In the genomic region with DNA sequence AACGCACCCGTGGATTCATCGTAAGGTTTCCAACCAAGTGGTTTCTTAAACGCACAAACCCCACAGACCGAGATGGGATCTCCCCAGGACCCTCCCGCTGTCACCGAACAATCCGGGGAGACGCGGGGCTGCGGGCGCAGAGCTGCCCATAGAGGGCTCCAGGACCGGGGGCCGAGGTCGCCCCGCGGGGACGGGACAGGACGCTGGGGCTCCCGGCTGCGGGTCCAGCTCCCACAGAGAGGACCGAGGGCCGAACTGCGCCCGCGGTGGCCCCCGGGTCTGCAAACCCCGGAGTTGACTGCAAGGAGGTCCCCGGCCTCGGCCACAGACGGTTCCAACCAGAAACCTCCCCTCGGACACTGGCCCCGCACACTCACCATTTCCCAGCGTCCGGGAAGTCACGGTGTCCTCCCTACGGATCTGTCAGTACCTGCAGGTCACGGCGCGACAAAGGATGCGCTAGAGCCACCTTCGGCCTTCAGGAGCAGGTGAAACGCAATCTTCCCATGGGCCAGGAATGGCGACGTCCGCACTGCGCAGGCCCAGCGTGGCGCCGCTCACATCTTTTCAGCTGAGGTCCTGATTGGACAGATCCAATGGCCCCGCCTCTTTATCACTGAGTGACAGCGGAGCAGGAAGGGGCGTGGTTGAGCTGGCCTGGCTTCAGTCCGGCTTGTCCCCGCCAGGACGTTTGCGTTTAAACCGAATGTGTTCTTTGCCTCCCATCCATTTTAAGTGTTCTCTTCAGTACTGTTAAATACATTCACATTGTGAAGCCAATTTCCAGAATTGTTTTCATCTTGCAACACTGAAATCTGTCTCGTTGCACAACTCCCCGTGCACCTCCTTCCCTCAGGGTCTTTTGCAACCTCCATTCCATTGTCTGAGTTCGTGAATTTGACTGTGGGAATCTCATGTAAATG, we compare ENCODE assay signal across 8 cellular contexts. TPM values are rescaled to one million over a fixed set of nuclear protein-coding genes. Genes with fewer than 3 reads are reported as not detected.
DNase-seq lines count a peak whose midpoint lies in the region; ATAC-seq and TF ChIP-seq lines count a peak whose summit lies in the region.

A gene (minus strand): TSS at position 534 of the 923 bp plus-strand sequence. CDS start 154 bp downstream, at position 380.

- peak; percentile 46; the same call in 1 of the 2 replicates for TF ChIP-seq CTCF in OCI-LY7 (conservative IDR thresholded peaks at IDR 0.05; ENCODE audit: low read length)

- H3K36me3 ChIP-seq in HUES48 (ENCODE audit: control insufficient read depth, insufficient read depth, low read length) (peaks cover 4% of the 10 kb centered on the region; the same call in 1 of the 2 replicates), OCI-LY7 (ENCODE audit: insufficient read depth, low read length) (peaks cover 36% of the 10 kb centered on the region), esophagus (ENCODE audit: control insufficient read depth in 2 of 2, insufficient read depth in 2 of 2, low read length in 1 of 2) (no peaks in the 10 kb centered on the region), mucosa of rectum (ENCODE audit: control insufficient read depth in 2 of 2, insufficient read depth in 2 of 2, low read length in 2 of 2) (peaks cover 0 to 2% of the 10 kb centered on the region in 2 donors)

- peaks cover 9% of the 10 kb centered on the region for H3K9me3 ChIP-seq in HUES48 (ENCODE audit: control insufficient read depth, insufficient read depth, low read length)
- peaks cover 10% of the 10 kb centered on the region; the same call in 1 of the 2 replicates for H3K9me3 ChIP-seq in OCI-LY7 (ENCODE audit: low read length)
- peaks cover 0 to 3% of the 10 kb centered on the region in 2 donors for H3K9me3 ChIP-seq in esophagus (ENCODE audit: control insufficient read depth in 2 of 2, insufficient read depth in 1 of 2, low read depth in 1 of 2, low read length in 1 of 2)
- H3K9me3 ChIP-seq in mucosa of rectum (ENCODE audit: control insufficient read depth in 2 of 2, low read length in 2 of 2) = peaks cover 3 to 7% of the 10 kb centered on the region in 2 donors

- 0 to 1% methylated on average over 57 to 61 of the region's 61 CpGs for WGBS in esophagus, 2 donors

- BruUV-seq in OCI-LY7 (replicated peaks; lab: Mats Ljungman, UMichigan) = TSS peak; percentile 77

- H3K9ac ChIP-seq in HUES48 (ENCODE audit: low read depth, low read length) (peak within 1 kb of the TSS; percentile 50), mucosa of rectum (ENCODE audit: low read depth in 1 of 2, low read length in 2 of 2) (peak within 1 kb of the TSS; percentile 82 to 95)

- peaks cover 39% of the 10 kb centered on the region for H3K79me2 ChIP-seq in OCI-LY7 (ENCODE audit: insufficient read depth, low read depth, low read length)

- H3K4me2 ChIP-seq in OCI-LY7 (ENCODE audit: low read length) = peak within 1 kb of the TSS; percentile 93

- H4K20me1 ChIP-seq in OCI-LY7 (ENCODE audit: insufficient read depth, low read length) = no peaks in the 10 kb centered on the region

- POLR2A ChIA-PET in OCI-LY7 (lab: Charles Lee) = interaction anchor here (0.5 to 2.2 kb wide), 6 partner anchors 29 to 128 kb away, joined by 3 to 7 read pairs (median 4); a partner anchor contains a TSS

- peak within 1 kb of the TSS; percentile 96 for H2AFZ ChIP-seq in OCI-LY7 (ENCODE audit: low read length)

- no peaks in the 10 kb centered on the region for H3K27me3 ChIP-seq in HUES48 (ENCODE audit: control insufficient read depth, insufficient read depth, low read length)
- no peaks in the 10 kb centered on the region for H3K27me3 ChIP-seq in esophagus (ENCODE audit: control insufficient read depth in 1 of 2, insufficient read depth in 2 of 2, low read length in 2 of 2)
- H3K27me3 ChIP-seq in mucosa of rectum (ENCODE audit: control insufficient read depth in 2 of 2, insufficient read depth in 2 of 2, low read length in 2 of 2) = no peaks in the 10 kb centered on the region

- DNase-seq in DMS 273 (lab: John Stamatoyannopoulos, UW; ENCODE audit: unreplicated experiment) (peak; percentile 98), OCI-LY7 (ENCODE audit: low spot score) (peak; percentile 98)
- DNase-seq in activated T-cell treated with anti-CD3 and anti-CD28 coated beads, Interleukin-2, amount 50 U/mL, for 1 hour = peak; percentile 88
- peak; percentile 83 to 84 for DNase-seq in stimulated activated CD8-positive, alpha-beta memory T cell treated with anti-CD3 and anti-CD28 coated beads, Interleukin-4, amount 100 ng/mL, for 4 hours (ENCODE audit: low read depth in 2 of 2, low spot score in 1 of 2)

- no peaks in the 10 kb centered on the region for H3K9me2 ChIP-seq in OCI-LY7 (ENCODE audit: insufficient read depth, low read length)

- H3K27ac ChIP-seq in HUES48 (ENCODE audit: low read depth, low read length) (peak within 1 kb of the TSS; percentile 52), OCI-LY7 (ENCODE audit: low read depth, low read length, poor library complexity, severe bottlenecking) (peak within 1 kb of the TSS; percentile 39), esophagus (ENCODE audit: low read depth in 2 of 2, low read length in 1 of 2) (peak within 1 kb of the TSS; percentile 65 to 83), mucosa of rectum (ENCODE audit: low read depth in 2 of 2, low read length in 2 of 2) (peak within 1 kb of the TSS; percentile 62 to 75)

- CTCF ChIA-PET in OCI-LY7 (lab: Charles Lee; ENCODE audit: unreplicated experiment) = interaction anchor here (1.2 kb wide), 1 partner anchor 44 kb away, joined by 3 read pairs; no protein-coding TSS in a partner anchor

- H3K4me1 ChIP-seq in HUES48 (ENCODE audit: control insufficient read depth, insufficient read depth, low read length) (peaks cover 2% of the 10 kb centered on the region; the same call in 1 of the 2 replicates), OCI-LY7 (ENCODE audit: insufficient read depth, low read length, poor library complexity, severe bottlenecking) (peaks cover 10% of the 10 kb centered on the region), esophagus (ENCODE audit: control insufficient read depth in 2 of 2, insufficient read depth in 2 of 2, low read length in 1 of 2) (no peaks in the 10 kb centered on the region), mucosa of rectum (ENCODE audit: control insufficient read depth in 2 of 2, insufficient read depth in 2 of 2, low read length in 2 of 2) (peaks cover 0 to 7% of the 10 kb centered on the region in 2 donors)

- H3K4me3 ChIP-seq in HUES48 (ENCODE audit: low read depth, low read length) = peak within 1 kb of the TSS; percentile 89
- H3K4me3 ChIP-seq in OCI-LY7 (ENCODE audit: low read depth, low read length, poor library complexity, severe bottlenecking) = peak within 1 kb of the TSS; percentile 84
- H3K4me3 ChIP-seq in esophagus (ENCODE audit: low read depth in 1 of 2, low read length in 2 of 2) = peak within 1 kb of the TSS; percentile 72 to 94
- peak within 1 kb of the TSS; percentile 95 to 98 for H3K4me3 ChIP-seq in mucosa of rectum (ENCODE audit: low read length in 2 of 2)

- peak; percentile 99 for ATAC-seq in GM21423 (IDR thresholded peaks at IDR 0.05; ENCODE audit: unreplicated experiment)

- intact Hi-C loops in OCI-LY7 (cut with micrococcal nuclease; ENCODE audit: unreplicated experiment) = loop anchor here (5.0 kb wide), 1 partner anchor 66 kb away; a partner anchor contains a TSS

RNA-seq across cellular contexts. Expression of the gene that starts here (rescaled TPM):
- total RNA-seq in OCI-LY7 (2014; rRNA removed; shearing (Covaris generic)) = 4.5 and 8.7 TPM in 2 replicates
- 7.0 and 8.4 TPM in 2 replicates for total RNA-seq in OCI-LY7 (2022)
- 1 to 10 TPM; 2.2 to 2.3 TPM for polyA plus RNA-seq in esophagus

Comparison
In these comparisons a context has a peak if more than half of its experiments do, and no peak if none do; other contexts are left out.
1. Peak in every context shown above with its lines: DNase-seq, ATAC-seq, H3K4me3 ChIP-seq and H3K27ac ChIP-seq.